In the genomic region with DNA sequence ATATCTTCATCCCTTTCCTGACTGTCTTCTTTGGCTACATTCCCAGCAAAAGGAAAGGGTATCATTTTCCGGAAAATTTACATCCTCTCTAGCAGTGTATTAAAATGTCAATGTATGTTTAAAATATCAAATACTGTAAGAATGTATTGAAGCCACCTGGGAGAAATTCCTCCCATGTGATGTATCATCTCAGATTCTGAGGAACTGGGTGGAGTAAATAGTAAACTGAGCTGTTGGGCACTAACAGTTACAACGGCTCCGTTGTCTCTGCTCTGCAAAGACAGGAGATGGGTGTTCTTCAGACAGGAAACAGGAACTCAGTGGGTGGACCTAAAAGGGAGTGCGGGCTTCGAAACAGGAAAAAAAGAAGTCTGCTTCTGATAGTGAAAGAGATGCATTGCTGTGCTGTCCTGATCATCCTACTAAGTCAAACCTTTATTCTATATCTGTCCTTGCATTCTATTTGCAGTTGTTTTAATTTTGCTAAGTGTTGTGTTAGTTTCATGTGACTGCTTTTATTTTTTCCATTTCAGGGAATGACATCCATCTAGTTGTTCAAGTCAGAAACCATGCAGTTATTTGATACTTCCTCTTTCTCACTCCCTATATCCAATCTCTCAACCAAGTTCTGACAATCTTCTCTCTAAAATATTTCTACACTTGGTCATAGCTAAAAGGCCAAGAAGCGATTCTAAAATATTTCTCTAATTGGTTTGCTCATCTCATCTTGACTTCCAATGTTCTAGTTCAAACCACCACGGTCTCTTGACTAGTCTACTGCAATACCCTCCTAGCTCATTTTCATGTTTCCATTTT, we compare ENCODE assay signal across 1 cellular context.
TF ChIP-seq lines count a peak whose summit lies in the region.

No MANE protein-coding gene starts in this region.

TF ChIP-seq in K562, 482 proteins besides CTCF, POLR2A, EP300 and RAD21 (continues in another document):
- TF ChIP-seq SMAD2 (IDR thresholded peaks at IDR 0.05; ENCODE audit: low read depth, low read length) (no peak), ZNF263 (CRISPR knock-in tag; IDR thresholded peaks at IDR 0.05; ENCODE audit: borderline replicate concordance) (no peak), HDGF (IDR thresholded peaks at IDR 0.05) (no peak), ILF3 (IDR thresholded peaks at IDR 0.05; ENCODE audit: borderline replicate concordance) (no peak), ESRRA (IDR thresholded peaks at IDR 0.05; ENCODE audit: borderline replicate concordance, low read depth) (no peak), SMARCE1 (IDR thresholded peaks at IDR 0.05) (0 out of 2 replicates have a peak, but pooled peaks have one; percentile 51), LEF1 (IDR thresholded peaks at IDR 0.05) (no peak; the same call in 1 of the 2 replicates), ZNF717 (CRISPR knock-in tag; IDR thresholded peaks at IDR 0.05) (no peak), POLR3G (IDR thresholded peaks at IDR 0.05; ENCODE audit: extremely low read depth, insufficient read length, insufficient replicate concordance) (no peak), BMI1 (IDR thresholded peaks at IDR 0.05; ENCODE audit: low read length) (no peak), ZNF764 (CRISPR knock-in tag; IDR thresholded peaks at IDR 0.05; ENCODE audit: low read depth) (no peak), RBFOX2 (IDR thresholded peaks at IDR 0.05; ENCODE audit: low read depth, low read length) (0 out of 2 replicates have a peak, but pooled peaks have one; percentile 20), BRD9 (IDR thresholded peaks at IDR 0.05; ENCODE audit: low read depth, partially characterized antibody) (no peak), FUS (optimal IDR thresholded peaks at IDR 0.05; ENCODE audit: low read depth, low read length) (no peak), ELF1 (tag; IDR thresholded peaks at IDR 0.05) (peak; percentile 40; the same call in 1 of the 2 replicates), ZBED1 (IDR thresholded peaks at IDR 0.05) (no peak), ZNF780A (CRISPR knock-in tag; IDR thresholded peaks at IDR 0.05) (no peak), ZSCAN29 (IDR thresholded peaks at IDR 0.05) (no peak), MYBL2 (IDR thresholded peaks at IDR 0.05; ENCODE audit: low read depth) (peak; percentile 53; the same call in 1 of the 2 replicates), MYBL2 (CRISPR knock-in tag; IDR thresholded peaks at IDR 0.05; ENCODE audit: borderline replicate concordance) (no peak), KDM4B (IDR thresholded peaks at IDR 0.05; ENCODE audit: borderline replicate concordance in 2 of 2, low read depth in 1 of 2) (no peak), EHMT2 (IDR thresholded peaks at IDR 0.05) (peak; percentile 64; the same call in 1 of the 2 replicates), SREBF1 (IDR thresholded peaks at IDR 0.05; ENCODE audit: borderline replicate concordance, low read depth, low read length) (no peak), SOX6 (IDR thresholded peaks at IDR 0.05) (0 out of 2 replicates have a peak, but pooled peaks have one; percentile 6), ZNF431 (CRISPR knock-in tag; IDR thresholded peaks at IDR 0.05) (no peak)
- TF ChIP-seq, protein P1, sequence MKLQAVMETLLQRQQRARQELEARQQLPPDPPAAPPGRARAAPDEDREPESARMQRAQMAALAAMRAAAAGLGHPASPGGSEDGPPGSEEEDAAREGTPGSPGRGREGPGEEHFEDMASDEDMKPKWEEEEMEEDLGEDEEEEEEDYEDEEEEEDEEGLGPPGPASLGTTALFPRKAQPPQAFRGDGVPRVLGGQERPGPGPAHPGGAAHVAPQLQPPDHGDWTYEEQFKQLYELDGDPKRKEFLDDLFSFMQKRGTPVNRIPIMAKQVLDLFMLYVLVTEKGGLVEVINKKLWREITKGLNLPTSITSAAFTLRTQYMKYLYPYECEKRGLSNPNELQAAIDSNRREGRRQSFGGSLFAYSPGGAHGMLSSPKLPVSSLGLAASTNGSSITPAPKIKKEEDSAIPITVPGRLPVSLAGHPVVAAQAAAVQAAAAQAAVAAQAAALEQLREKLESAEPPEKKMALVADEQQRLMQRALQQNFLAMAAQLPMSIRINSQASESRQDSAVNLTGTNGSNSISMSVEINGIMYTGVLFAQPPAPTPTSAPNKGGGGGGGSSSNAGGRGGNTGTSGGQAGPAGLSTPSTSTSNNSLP (IDR thresholded peaks at IDR 0.05; ENCODE audit: borderline replicate concordance, low read depth, low read length), result no peak
- TF ChIP-seq, protein P2, sequence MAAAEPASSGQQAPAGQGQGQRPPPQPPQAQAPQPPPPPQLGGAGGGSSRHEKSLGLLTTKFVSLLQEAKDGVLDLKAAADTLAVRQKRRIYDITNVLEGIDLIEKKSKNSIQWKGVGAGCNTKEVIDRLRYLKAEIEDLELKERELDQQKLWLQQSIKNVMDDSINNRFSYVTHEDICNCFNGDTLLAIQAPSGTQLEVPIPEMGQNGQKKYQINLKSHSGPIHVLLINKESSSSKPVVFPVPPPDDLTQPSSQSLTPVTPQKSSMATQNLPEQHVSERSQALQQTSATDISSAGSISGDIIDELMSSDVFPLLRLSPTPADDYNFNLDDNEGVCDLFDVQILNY (CRISPR knock-in tag; IDR thresholded peaks at IDR 0.05), result no peak
- TF ChIP-seq, protein P3, sequence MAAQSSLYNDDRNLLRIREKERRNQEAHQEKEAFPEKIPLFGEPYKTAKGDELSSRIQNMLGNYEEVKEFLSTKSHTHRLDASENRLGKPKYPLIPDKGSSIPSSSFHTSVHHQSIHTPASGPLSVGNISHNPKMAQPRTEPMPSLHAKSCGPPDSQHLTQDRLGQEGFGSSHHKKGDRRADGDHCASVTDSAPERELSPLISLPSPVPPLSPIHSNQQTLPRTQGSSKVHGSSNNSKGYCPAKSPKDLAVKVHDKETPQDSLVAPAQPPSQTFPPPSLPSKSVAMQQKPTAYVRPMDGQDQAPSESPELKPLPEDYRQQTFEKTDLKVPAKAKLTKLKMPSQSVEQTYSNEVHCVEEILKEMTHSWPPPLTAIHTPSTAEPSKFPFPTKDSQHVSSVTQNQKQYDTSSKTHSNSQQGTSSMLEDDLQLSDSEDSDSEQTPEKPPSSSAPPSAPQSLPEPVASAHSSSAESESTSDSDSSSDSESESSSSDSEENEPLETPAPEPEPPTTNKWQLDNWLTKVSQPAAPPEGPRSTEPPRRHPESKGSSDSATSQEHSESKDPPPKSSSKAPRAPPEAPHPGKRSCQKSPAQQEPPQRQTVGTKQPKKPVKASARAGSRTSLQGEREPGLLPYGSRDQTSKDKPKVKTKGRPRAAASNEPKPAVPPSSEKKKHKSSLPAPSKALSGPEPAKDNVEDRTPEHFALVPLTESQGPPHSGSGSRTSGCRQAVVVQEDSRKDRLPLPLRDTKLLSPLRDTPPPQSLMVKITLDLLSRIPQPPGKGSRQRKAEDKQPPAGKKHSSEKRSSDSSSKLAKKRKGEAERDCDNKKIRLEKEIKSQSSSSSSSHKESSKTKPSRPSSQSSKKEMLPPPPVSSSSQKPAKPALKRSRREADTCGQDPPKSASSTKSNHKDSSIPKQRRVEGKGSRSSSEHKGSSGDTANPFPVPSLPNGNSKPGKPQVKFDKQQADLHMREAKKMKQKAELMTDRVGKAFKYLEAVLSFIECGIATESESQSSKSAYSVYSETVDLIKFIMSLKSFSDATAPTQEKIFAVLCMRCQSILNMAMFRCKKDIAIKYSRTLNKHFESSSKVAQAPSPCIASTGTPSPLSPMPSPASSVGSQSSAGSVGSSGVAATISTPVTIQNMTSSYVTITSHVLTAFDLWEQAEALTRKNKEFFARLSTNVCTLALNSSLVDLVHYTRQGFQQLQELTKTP (IDR thresholded peaks at IDR 0.05; ENCODE audit: low read depth in 1 of 2, partially characterized antibody in 2 of 2), result peak in 1 of 2 experiments; percentile 42
- TF ChIP-seq, protein P4, sequence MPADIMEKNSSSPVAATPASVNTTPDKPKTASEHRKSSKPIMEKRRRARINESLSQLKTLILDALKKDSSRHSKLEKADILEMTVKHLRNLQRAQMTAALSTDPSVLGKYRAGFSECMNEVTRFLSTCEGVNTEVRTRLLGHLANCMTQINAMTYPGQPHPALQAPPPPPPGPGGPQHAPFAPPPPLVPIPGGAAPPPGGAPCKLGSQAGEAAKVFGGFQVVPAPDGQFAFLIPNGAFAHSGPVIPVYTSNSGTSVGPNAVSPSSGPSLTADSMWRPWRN (IDR thresholded peaks at IDR 0.05; ENCODE audit: low read depth), result no peak
- TF ChIP-seq, protein P5, sequence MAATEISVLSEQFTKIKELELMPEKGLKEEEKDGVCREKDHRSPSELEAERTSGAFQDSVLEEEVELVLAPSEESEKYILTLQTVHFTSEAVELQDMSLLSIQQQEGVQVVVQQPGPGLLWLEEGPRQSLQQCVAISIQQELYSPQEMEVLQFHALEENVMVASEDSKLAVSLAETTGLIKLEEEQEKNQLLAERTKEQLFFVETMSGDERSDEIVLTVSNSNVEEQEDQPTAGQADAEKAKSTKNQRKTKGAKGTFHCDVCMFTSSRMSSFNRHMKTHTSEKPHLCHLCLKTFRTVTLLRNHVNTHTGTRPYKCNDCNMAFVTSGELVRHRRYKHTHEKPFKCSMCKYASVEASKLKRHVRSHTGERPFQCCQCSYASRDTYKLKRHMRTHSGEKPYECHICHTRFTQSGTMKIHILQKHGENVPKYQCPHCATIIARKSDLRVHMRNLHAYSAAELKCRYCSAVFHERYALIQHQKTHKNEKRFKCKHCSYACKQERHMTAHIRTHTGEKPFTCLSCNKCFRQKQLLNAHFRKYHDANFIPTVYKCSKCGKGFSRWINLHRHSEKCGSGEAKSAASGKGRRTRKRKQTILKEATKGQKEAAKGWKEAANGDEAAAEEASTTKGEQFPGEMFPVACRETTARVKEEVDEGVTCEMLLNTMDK (IDR thresholded peaks at IDR 0.05; ENCODE audit: borderline replicate concordance, insufficient read depth, low read depth, low read length, poor library complexity, severe bottlenecking), result no peak
- TF ChIP-seq, protein P6, sequence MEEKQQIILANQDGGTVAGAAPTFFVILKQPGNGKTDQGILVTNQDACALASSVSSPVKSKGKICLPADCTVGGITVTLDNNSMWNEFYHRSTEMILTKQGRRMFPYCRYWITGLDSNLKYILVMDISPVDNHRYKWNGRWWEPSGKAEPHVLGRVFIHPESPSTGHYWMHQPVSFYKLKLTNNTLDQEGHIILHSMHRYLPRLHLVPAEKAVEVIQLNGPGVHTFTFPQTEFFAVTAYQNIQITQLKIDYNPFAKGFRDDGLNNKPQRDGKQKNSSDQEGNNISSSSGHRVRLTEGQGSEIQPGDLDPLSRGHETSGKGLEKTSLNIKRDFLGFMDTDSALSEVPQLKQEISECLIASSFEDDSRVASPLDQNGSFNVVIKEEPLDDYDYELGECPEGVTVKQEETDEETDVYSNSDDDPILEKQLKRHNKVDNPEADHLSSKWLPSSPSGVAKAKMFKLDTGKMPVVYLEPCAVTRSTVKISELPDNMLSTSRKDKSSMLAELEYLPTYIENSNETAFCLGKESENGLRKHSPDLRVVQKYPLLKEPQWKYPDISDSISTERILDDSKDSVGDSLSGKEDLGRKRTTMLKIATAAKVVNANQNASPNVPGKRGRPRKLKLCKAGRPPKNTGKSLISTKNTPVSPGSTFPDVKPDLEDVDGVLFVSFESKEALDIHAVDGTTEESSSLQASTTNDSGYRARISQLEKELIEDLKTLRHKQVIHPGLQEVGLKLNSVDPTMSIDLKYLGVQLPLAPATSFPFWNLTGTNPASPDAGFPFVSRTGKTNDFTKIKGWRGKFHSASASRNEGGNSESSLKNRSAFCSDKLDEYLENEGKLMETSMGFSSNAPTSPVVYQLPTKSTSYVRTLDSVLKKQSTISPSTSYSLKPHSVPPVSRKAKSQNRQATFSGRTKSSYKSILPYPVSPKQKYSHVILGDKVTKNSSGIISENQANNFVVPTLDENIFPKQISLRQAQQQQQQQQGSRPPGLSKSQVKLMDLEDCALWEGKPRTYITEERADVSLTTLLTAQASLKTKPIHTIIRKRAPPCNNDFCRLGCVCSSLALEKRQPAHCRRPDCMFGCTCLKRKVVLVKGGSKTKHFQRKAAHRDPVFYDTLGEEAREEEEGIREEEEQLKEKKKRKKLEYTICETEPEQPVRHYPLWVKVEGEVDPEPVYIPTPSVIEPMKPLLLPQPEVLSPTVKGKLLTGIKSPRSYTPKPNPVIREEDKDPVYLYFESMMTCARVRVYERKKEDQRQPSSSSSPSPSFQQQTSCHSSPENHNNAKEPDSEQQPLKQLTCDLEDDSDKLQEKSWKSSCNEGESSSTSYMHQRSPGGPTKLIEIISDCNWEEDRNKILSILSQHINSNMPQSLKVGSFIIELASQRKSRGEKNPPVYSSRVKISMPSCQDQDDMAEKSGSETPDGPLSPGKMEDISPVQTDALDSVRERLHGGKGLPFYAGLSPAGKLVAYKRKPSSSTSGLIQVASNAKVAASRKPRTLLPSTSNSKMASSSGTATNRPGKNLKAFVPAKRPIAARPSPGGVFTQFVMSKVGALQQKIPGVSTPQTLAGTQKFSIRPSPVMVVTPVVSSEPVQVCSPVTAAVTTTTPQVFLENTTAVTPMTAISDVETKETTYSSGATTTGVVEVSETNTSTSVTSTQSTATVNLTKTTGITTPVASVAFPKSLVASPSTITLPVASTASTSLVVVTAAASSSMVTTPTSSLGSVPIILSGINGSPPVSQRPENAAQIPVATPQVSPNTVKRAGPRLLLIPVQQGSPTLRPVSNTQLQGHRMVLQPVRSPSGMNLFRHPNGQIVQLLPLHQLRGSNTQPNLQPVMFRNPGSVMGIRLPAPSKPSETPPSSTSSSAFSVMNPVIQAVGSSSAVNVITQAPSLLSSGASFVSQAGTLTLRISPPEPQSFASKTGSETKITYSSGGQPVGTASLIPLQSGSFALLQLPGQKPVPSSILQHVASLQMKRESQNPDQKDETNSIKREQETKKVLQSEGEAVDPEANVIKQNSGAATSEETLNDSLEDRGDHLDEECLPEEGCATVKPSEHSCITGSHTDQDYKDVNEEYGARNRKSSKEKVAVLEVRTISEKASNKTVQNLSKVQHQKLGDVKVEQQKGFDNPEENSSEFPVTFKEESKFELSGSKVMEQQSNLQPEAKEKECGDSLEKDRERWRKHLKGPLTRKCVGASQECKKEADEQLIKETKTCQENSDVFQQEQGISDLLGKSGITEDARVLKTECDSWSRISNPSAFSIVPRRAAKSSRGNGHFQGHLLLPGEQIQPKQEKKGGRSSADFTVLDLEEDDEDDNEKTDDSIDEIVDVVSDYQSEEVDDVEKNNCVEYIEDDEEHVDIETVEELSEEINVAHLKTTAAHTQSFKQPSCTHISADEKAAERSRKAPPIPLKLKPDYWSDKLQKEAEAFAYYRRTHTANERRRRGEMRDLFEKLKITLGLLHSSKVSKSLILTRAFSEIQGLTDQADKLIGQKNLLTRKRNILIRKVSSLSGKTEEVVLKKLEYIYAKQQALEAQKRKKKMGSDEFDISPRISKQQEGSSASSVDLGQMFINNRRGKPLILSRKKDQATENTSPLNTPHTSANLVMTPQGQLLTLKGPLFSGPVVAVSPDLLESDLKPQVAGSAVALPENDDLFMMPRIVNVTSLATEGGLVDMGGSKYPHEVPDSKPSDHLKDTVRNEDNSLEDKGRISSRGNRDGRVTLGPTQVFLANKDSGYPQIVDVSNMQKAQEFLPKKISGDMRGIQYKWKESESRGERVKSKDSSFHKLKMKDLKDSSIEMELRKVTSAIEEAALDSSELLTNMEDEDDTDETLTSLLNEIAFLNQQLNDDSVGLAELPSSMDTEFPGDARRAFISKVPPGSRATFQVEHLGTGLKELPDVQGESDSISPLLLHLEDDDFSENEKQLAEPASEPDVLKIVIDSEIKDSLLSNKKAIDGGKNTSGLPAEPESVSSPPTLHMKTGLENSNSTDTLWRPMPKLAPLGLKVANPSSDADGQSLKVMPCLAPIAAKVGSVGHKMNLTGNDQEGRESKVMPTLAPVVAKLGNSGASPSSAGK (IDR thresholded peaks at IDR 0.05), result no peak; the same call in 1 of the 2 replicates
- TF ChIP-seq, protein P7, sequence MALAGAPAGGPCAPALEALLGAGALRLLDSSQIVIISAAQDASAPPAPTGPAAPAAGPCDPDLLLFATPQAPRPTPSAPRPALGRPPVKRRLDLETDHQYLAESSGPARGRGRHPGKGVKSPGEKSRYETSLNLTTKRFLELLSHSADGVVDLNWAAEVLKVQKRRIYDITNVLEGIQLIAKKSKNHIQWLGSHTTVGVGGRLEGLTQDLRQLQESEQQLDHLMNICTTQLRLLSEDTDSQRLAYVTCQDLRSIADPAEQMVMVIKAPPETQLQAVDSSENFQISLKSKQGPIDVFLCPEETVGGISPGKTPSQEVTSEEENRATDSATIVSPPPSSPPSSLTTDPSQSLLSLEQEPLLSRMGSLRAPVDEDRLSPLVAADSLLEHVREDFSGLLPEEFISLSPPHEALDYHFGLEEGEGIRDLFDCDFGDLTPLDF (CRISPR knock-in tag; IDR thresholded peaks at IDR 0.05), result no peak
